1 cellular context compared by ENCODE assay signal in genomic region chr9:121321039-121321503, GRCh38.
TF ChIP-seq lines count a peak whose summit lies in the region.

No MANE protein-coding gene starts in this region.

TF ChIP-seq in K562, 482 proteins besides CTCF, POLR2A, EP300 and RAD21 (continued from another document):
- peak; percentile 90 for TF ChIP-seq ZBTB33 (CRISPR knock-in tag; IDR thresholded peaks at IDR 0.05)
- no peak for TF ChIP-seq PHF21A (IDR thresholded peaks at IDR 0.05; ENCODE audit: borderline replicate concordance, low read depth)
- no peak for TF ChIP-seq CBFA2T2 (conservative IDR thresholded peaks at IDR 0.05)
- no peak for TF ChIP-seq NCOA2 (IDR thresholded peaks at IDR 0.05; ENCODE audit: partially characterized antibody in 2 of 2)
- no peak for TF ChIP-seq ZNF24 (IDR thresholded peaks at IDR 0.05)
